In the genomic region with DNA sequence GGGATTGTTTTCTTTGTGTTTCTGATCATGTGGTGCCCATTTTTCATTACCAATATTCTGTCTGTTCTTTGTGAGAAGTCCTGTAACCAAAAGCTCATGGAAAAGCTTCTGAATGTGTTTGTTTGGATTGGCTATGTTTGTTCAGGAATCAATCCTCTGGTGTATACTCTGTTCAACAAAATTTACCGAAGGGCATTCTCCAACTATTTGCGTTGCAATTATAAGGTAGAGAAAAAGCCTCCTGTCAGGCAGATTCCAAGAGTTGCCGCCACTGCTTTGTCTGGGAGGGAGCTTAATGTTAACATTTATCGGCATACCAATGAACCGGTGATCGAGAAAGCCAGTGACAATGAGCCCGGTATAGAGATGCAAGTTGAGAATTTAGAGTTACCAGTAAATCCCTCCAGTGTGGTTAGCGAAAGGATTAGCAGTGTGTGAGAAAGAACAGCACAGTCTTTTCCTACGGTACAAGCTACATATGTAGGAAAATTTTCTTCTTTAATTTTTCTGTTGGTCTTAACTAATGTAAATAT, we compare ENCODE assay signal across 24 cellular contexts.
"Had no signal": no experiment of that assay in that cellular context is flagged by ENCODE, and none has a peak within 500 bp of the region (broad histone marks: within the 10 kb centered on the region; RNA-seq: fewer than 3 reads in every experiment).

No MANE protein-coding gene starts in this region.

- H3K4me1 Mint-ChIP-seq: activated CD4-positive, alpha-beta T cell treated with anti-CD3 and anti-CD28 coated beads for 36 hours; activated CD8-positive, alpha-beta memory T cell treated with anti-CD3 and anti-CD28 coated beads, Interleukin-2, amount 10 ng/mL, durations not matched to agents 7 days and 5 days; activated naive CD8-positive, alpha-beta T cell treated with anti-CD3 and anti-CD28 coated beads, Interleukin-2, amount 50 U/mL, for 24 hours; immature natural killer cell; T-helper 17 cell had no signal

- H3K4me3 Mint-ChIP-seq: activated CD4-positive, alpha-beta memory T cell treated with anti-CD3 and anti-CD28 coated beads for 36 hours; activated CD4-positive, alpha-beta T cell treated with anti-CD3 and anti-CD28 coated beads for 36 hours; activated CD8-positive, alpha-beta memory T cell treated with anti-CD3 and anti-CD28 coated beads, Interleukin-2, amount 10 ng/mL, durations not matched to agents 7 days and 5 days; activated naive CD4-positive, alpha-beta T cell treated with anti-CD3 and anti-CD28 coated beads for 36 hours; activated naive CD8-positive, alpha-beta T cell treated with anti-CD3 and anti-CD28 coated beads, Interleukin-2, amount 50 U/mL, for 24 hours; immature natural killer cell; mesothelial cell of epicardium; T-helper 17 cell had no signal

- H3K4me1 ChIP-seq: breast epithelium, gastroesophageal sphincter, heart right ventricle, sigmoid colon, stomach, testis, upper lobe of right lung had no signal

- ATAC-seq: activated CD4-positive, alpha-beta T cell treated with anti-CD3 and anti-CD28 coated beads for 36 hours; activated CD8-positive, alpha-beta memory T cell treated with anti-CD3 and anti-CD28 coated beads, Interleukin-2, amount 10 ng/mL, durations not matched to agents 7 days and 5 days; activated naive CD8-positive, alpha-beta T cell treated with anti-CD3 and anti-CD28 coated beads, Interleukin-2, amount 50 U/mL, for 24 hours; gastroesophageal sphincter; heart right ventricle; left cardiac atrium; T-helper 17 cell; upper lobe of right lung had no signal

- H3K36me3 Mint-ChIP-seq: activated CD4-positive, alpha-beta memory T cell treated with anti-CD3 and anti-CD28 coated beads for 36 hours; activated CD8-positive, alpha-beta memory T cell treated with anti-CD3 and anti-CD28 coated beads, Interleukin-2, amount 10 ng/mL, durations not matched to agents 7 days and 5 days; immature natural killer cell; mesothelial cell of epicardium had no signal

- H3K9me3 ChIP-seq: breast epithelium, gastroesophageal sphincter, heart right ventricle, sigmoid colon, stomach, testis, upper lobe of right lung had no signal

- H3K27me3 ChIP-seq: gastroesophageal sphincter, stomach, testis, upper lobe of right lung had no signal

- H3K27ac Mint-ChIP-seq: activated CD4-positive, alpha-beta memory T cell treated with anti-CD3 and anti-CD28 coated beads for 36 hours; activated CD4-positive, alpha-beta T cell treated with anti-CD3 and anti-CD28 coated beads for 36 hours; activated CD8-positive, alpha-beta memory T cell treated with anti-CD3 and anti-CD28 coated beads, Interleukin-2, amount 10 ng/mL, durations not matched to agents 7 days and 5 days; activated naive CD4-positive, alpha-beta T cell treated with anti-CD3 and anti-CD28 coated beads for 36 hours; activated naive CD8-positive, alpha-beta T cell treated with anti-CD3 and anti-CD28 coated beads, Interleukin-2, amount 50 U/mL, for 24 hours; activated T-helper 2 cell treated with anti-CD3 and anti-CD28 coated beads, Interferon-gamma antibody, Interleukin-2, Interleukin-4, amounts not matched to agents 10 μg/mL and 5 μg/mL and 100 μg/mL, durations not matched to agents 14 hours and 24 hours and 36 hours; immature natural killer cell; mesothelial cell of epicardium; T-helper 17 cell had no signal

- H3K27ac ChIP-seq: breast epithelium, dorsolateral prefrontal cortex, gastroesophageal sphincter, heart right ventricle, sigmoid colon, stomach, testis, upper lobe of right lung, WERI-Rb-1 had no signal

- DNase-seq: activated CD4-positive, alpha-beta memory T cell treated with anti-CD3 and anti-CD28 coated beads for 36 hours; activated CD4-positive, alpha-beta T cell treated with anti-CD3 and anti-CD28 coated beads for 36 hours; activated CD8-positive, alpha-beta memory T cell treated with anti-CD3 and anti-CD28 coated beads, Interleukin-2, amount 10 ng/mL, durations not matched to agents 7 days and 5 days; activated naive CD4-positive, alpha-beta T cell treated with anti-CD3 and anti-CD28 coated beads for 36 hours; activated naive CD8-positive, alpha-beta T cell treated with anti-CD3 and anti-CD28 coated beads, Interleukin-2, amount 50 U/mL, for 24 hours; activated T-cell treated with anti-CD3 and anti-CD28 coated beads, Interleukin-2, amount 50 U/mL, for 1 hour; aorta; dorsolateral prefrontal cortex; heart right ventricle; immature natural killer cell; left cardiac atrium; sigmoid colon; stimulated activated CD4-positive, alpha-beta T cell treated with anti-CD3 and anti-CD28 coated beads, Interleukin-12 subunit alpha, Interleukin-12 subunit beta, amount 100 ng/mL, for 4 hours; stimulated activated CD4-positive, alpha-beta T cell treated with anti-CD3 and anti-CD28 coated beads, Interleukin-2, amount 100 ng/mL, for 24 hours; stomach; T-helper 17 cell; testis; upper lobe of right lung; WERI-Rb-1 had no signal

- H3K4me3 ChIP-seq: breast epithelium, dorsolateral prefrontal cortex, gastroesophageal sphincter, heart right ventricle, lung, sigmoid colon, stomach, testis, upper lobe of right lung had no signal

- H3K36me3 ChIP-seq: breast epithelium, gastroesophageal sphincter, heart right ventricle, sigmoid colon, stomach, upper lobe of right lung, WERI-Rb-1 had no signal

- H3K9me3 Mint-ChIP-seq: activated naive CD8-positive, alpha-beta T cell treated with anti-CD3 and anti-CD28 coated beads, Interleukin-2, amount 50 U/mL, for 24 hours; mesothelial cell of epicardium had no signal

- H3K27me3 Mint-ChIP-seq: activated CD4-positive, alpha-beta memory T cell treated with anti-CD3 and anti-CD28 coated beads for 36 hours; activated CD4-positive, alpha-beta T cell treated with anti-CD3 and anti-CD28 coated beads for 36 hours; activated CD8-positive, alpha-beta memory T cell treated with anti-CD3 and anti-CD28 coated beads, Interleukin-2, amount 10 ng/mL, durations not matched to agents 7 days and 5 days; activated naive CD8-positive, alpha-beta T cell treated with anti-CD3 and anti-CD28 coated beads, Interleukin-2, amount 50 U/mL, for 24 hours; T-helper 17 cell had no signal
